Comparison of ENCODE assay signal across 16 cellular contexts in genomic region chr17:41580244-41580575, GRCh38. TPM values are rescaled to one million over a fixed set of nuclear protein-coding genes. Genes with fewer than 3 reads are reported as not detected.
DNase-seq lines count a peak whose midpoint lies in the region; ATAC-seq, FAIRE-seq and TF ChIP-seq lines count a peak whose summit lies in the region.
"Had no signal": no experiment of that assay in that cellular context is flagged by ENCODE, and none has a peak within 500 bp of the region (broad histone marks: within the 10 kb centered on the region; RNA-seq: fewer than 3 reads in every experiment).

No MANE protein-coding gene starts in this region.

- TF ChIP-seq CTCF in KMS-11 (conservative IDR thresholded peaks at IDR 0.05; ENCODE audit: low read depth, low read length) (no peak), K562 (IDR thresholded peaks at IDR 0.05 in 2 of 3, conservative IDR thresholded peaks at IDR 0.05 in 1 of 3; ENCODE audit: insufficient read depth in 2 of 3, low read depth in 1 of 3, low read length in 3 of 3) (no peak), endodermal cell (conservative IDR thresholded peaks at IDR 0.05) (no peak), GM10248 (IDR thresholded peaks at IDR 0.05; ENCODE audit: control extremely low read depth, extremely low read depth, low read depth, missing control alignments) (no peak)

- CTCF ChIA-PET in K562 (lab: Yijun Ruan, JAX; ENCODE audit: low intra/inter-chr PET ratio), result interaction anchor here (1.9 to 3.6 kb wide), 3 partner anchors 31 to 83 kb away, joined by 7 to 21 read pairs (median 17); no protein-coding TSS in a partner anchor
- CTCF ChIA-PET in GM10248 (lab: Yijun Ruan, JAX), result interaction anchor here (1.0 to 2.6 kb wide), 11 partner anchors 8 to 87 kb away, joined by 3 to 17 read pairs (median 5); no protein-coding TSS in a partner anchor

- H2BK120ac ChIP-seq in trophoblast cell (ENCODE audit: insufficient read depth, low read length, poor library complexity), result no peak overlapping the region

- H4K8ac ChIP-seq in trophoblast cell (ENCODE audit: low read depth, low read length), result no peak overlapping the region

- no peak overlapping the region for H3K4me3 Mint-ChIP-seq in endodermal cell
- H3K4me3 Mint-ChIP-seq: CD8-positive, alpha-beta T cell; HFFc6 had no signal

- WGBS in K562 (ENCODE audit: insufficient coverage, low coverage, missing lambda C conversion rate), result 8% methylated on average over 2 of the region's 2 CpGs
- no CpG with 5 or more reads among the region's 2 CpGs for WGBS in trophoblast cell (ENCODE audit: extremely low coverage, insufficient coverage, insufficient read length)
- WGBS in endodermal cell (ENCODE audit: insufficient coverage in 1 of 2, insufficient read length in 1 of 2), 2 experiments, result 89 to 100% methylated on average over 2 of the region's 2 CpGs

- H3K4me1 ChIP-seq in KMS-11 (ENCODE audit: low read depth, poor library complexity, severe bottlenecking), result peaks cover 16% of the 10 kb centered on the region
- peaks cover 2 to 9% of the 10 kb centered on the region in 2 experiments; a peak in 3 of 5 replicates for H3K4me1 ChIP-seq in K562 (replicated peaks in 1 of 2; ENCODE audit: control insufficient read depth in 2 of 2, insufficient read depth in 2 of 2, low read length in 2 of 2)
- H3K4me1 ChIP-seq in trophoblast cell (ENCODE audit: control insufficient read depth in 1 of 2, insufficient read depth in 2 of 2, low read length in 2 of 2), result peaks cover 6 to 10% of the 10 kb centered on the region in 2 experiments
- peaks cover 4% of the 10 kb centered on the region for H3K4me1 ChIP-seq in endodermal cell (ENCODE audit: control insufficient read depth, insufficient read depth, low read length)
- H3K4me1 ChIP-seq: BLaER1 had no signal

- in situ Hi-C loops in K562 (cut with MboI), result no loop called here

- no peak for TF ChIP-seq EP300 in K562 (IDR thresholded peaks at IDR 0.05; ENCODE audit: low read length)

- H3K4me2 ChIP-seq in KMS-11 (no peak overlapping the region; the same call in 1 of the 2 replicates), K562 (ENCODE audit: insufficient read depth, low read length) (no peak overlapping the region; the same call in 1 of the 2 replicates), trophoblast cell (ENCODE audit: low read length) (no peak overlapping the region)
- H3K4me2 ChIP-seq: BLaER1 had no signal

- H3K4ac ChIP-seq in trophoblast cell (ENCODE audit: low read depth, low read length), result no peak overlapping the region

- no peak overlapping the region for H2BK12ac ChIP-seq in trophoblast cell (ENCODE audit: low read length)

- H4K91ac ChIP-seq in trophoblast cell (ENCODE audit: low read depth, low read length), result peak overlapping the region; percentile 64

- peak; percentile 29 for FAIRE-seq in K562 (lab: Jason Lieb, UNC)
- FAIRE-seq: A204.1, D721Med had no signal

- H3K36me3 ChIP-seq in KMS-11 (ENCODE audit: insufficient read depth) (no peaks in the 10 kb centered on the region), K562 (ENCODE audit: control insufficient read depth, insufficient read depth, low read length) (no peaks in the 10 kb centered on the region), trophoblast cell (ENCODE audit: control insufficient read depth in 1 of 2, insufficient read depth in 2 of 2, low read length in 2 of 2) (no peaks in the 10 kb centered on the region), endodermal cell (ENCODE audit: control insufficient read depth, insufficient read depth, low read length) (no peaks in the 10 kb centered on the region)
- H3K36me3 ChIP-seq: BLaER1 had no signal

- peaks cover 5% of the 10 kb centered on the region for H3K79me1 ChIP-seq in trophoblast cell (ENCODE audit: low read length)

- H3K18ac ChIP-seq in trophoblast cell (ENCODE audit: low read length), result no peak overlapping the region

- H3K9me3 Mint-ChIP-seq in endodermal cell, result no peaks in the 10 kb centered on the region
- H3K9me3 Mint-ChIP-seq: CD8-positive, alpha-beta T cell; HFFc6 had no signal

- H3K9me3 ChIP-seq in K562 (replicated peaks; ENCODE audit: control insufficient read depth, insufficient read depth, low read depth, low read length) (no peaks in the 10 kb centered on the region), trophoblast cell (ENCODE audit: insufficient read depth, low read depth, low read length) (peaks cover 2% of the 10 kb centered on the region), endodermal cell (ENCODE audit: control insufficient read depth, low read length) (no peaks in the 10 kb centered on the region)
- H3K9me3 ChIP-seq: BLaER1 had no signal

- no peaks in the 10 kb centered on the region for H3K36me3 Mint-ChIP-seq in endodermal cell (ENCODE audit: low read depth)
- H3K36me3 Mint-ChIP-seq: CD8-positive, alpha-beta T cell had no signal

- no peak for TF ChIP-seq RAD21 in K562 (CRISPR knock-in tag; conservative IDR thresholded peaks at IDR 0.05 in 1 of 2, IDR thresholded peaks at IDR 0.05 in 1 of 2)

- TF ChIP-seq POLR2A in K562 (conservative IDR thresholded peaks at IDR 0.05), result no peak

- H2AFZ ChIP-seq in KMS-11 (ENCODE audit: low read depth), result 0 out of 2 replicates have a peak overlapping the region, but pooled peaks have one; percentile 80
- 0 out of 2 replicates have a peak overlapping the region, but pooled peaks have one; percentile 92 for H2AFZ ChIP-seq in K562 (ENCODE audit: low read depth, low read length)
- H2AFZ ChIP-seq in trophoblast cell (ENCODE audit: insufficient read depth, low read length, poor library complexity), result no peak overlapping the region

- H3K4me3 ChIP-seq in KMS-11 (IDR thresholded peaks at IDR 0.05; ENCODE audit: insufficient read depth, low read depth, low read length) (no peak overlapping the region), K562 (no peak overlapping the region), trophoblast cell (ENCODE audit: low read depth, low read length) (no peak overlapping the region), endodermal cell (ENCODE audit: low read length) (no peak overlapping the region)
- H3K4me3 ChIP-seq: BLaER1 had no signal

- peaks cover 38% of the 10 kb centered on the region for H3K27me3 Mint-ChIP-seq in endodermal cell (ENCODE audit: insufficient read depth)

- H3K79me2 ChIP-seq in KMS-11 (ENCODE audit: insufficient read depth, low read depth), result no peaks in the 10 kb centered on the region
- no peaks in the 10 kb centered on the region for H3K79me2 ChIP-seq in K562 (ENCODE audit: control insufficient read depth, insufficient read depth, low read length)
- no peaks in the 10 kb centered on the region for H3K79me2 ChIP-seq in trophoblast cell (ENCODE audit: control insufficient read depth, insufficient read depth, low read length, poor library complexity)

- ATAC-seq in K562 (no peak), HG02763 (IDR thresholded peaks at IDR 0.05; ENCODE audit: unreplicated experiment) (no peak)

- H3K9ac ChIP-seq in KMS-11 (no peak overlapping the region), K562 (ENCODE audit: insufficient read depth in 1 of 2, low read depth in 2 of 2, low read length in 2 of 2) (no peak overlapping the region), trophoblast cell (ENCODE audit: low read length) (no peak overlapping the region), endodermal cell (ENCODE audit: extremely low read depth, low read length, poor library complexity, severe bottlenecking) (no peak overlapping the region)
- H3K9ac ChIP-seq: BLaER1 had no signal

- no peak overlapping the region for H3K27ac Mint-ChIP-seq in endodermal cell
- H3K27ac Mint-ChIP-seq: CD8-positive, alpha-beta T cell; HFFc6 had no signal

- DNase-seq in K562 (ENCODE audit: extremely low read depth in 1 of 4, low spot score in 3 of 4) (no peak), epithelial cell of prostate (ENCODE audit: low read depth, low spot score) (peak; percentile 22), trophoblast cell (peak in 1 of 2 donors; percentile 12), endodermal cell (no peak), NCI-H2029 (lab: John Stamatoyannopoulos, UW) (no peak), GM10248 (ENCODE audit: extremely low spot score) (no peak)
- DNase-seq: DMS79 had no signal

- H3K9me1 ChIP-seq in K562 (ENCODE audit: control insufficient read depth, insufficient read depth, low read length), result no peaks in the 10 kb centered on the region

- H3K27ac ChIP-seq in KMS-11 (no peak overlapping the region), K562 (ENCODE audit: extremely low read depth, low read depth, low read length) (no peak overlapping the region), epithelial cell of prostate (peak overlapping the region; percentile 98), trophoblast cell (ENCODE audit: low read depth, low read length) (no peak overlapping the region), endodermal cell (ENCODE audit: low read depth, low read length) (no peak overlapping the region)
- H3K27ac ChIP-seq: BLaER1 had no signal

- H3K27me3 ChIP-seq in KMS-11 (ENCODE audit: insufficient read depth, low read depth) (peaks cover 15% of the 10 kb centered on the region; the same call in 1 of the 2 replicates), K562 (ENCODE audit: control insufficient read depth in 2 of 2, insufficient read depth in 2 of 2, low read length in 2 of 2) (peaks cover under 1 to 28% of the 10 kb centered on the region in 2 experiments; a peak in 3 of 5 replicates), trophoblast cell (ENCODE audit: insufficient read depth, low read length) (no peaks in the 10 kb centered on the region), endodermal cell (ENCODE audit: control insufficient read depth, insufficient read depth, low read length, poor library complexity, severe bottlenecking) (no peaks in the 10 kb centered on the region)
- H3K27me3 ChIP-seq: BLaER1 had no signal

- no peak overlapping the region for H3K23ac ChIP-seq in trophoblast cell (ENCODE audit: low read length)

- H4K12ac ChIP-seq in trophoblast cell (ENCODE audit: low read depth, low read length), result no peak overlapping the region

- no peak overlapping the region for H2BK5ac ChIP-seq in trophoblast cell (ENCODE audit: low read depth, low read length, poor library complexity)

- intact Hi-C loops in K562 (cut with micrococcal nuclease), result no loop called here

- no TSS peak for BruUV-seq in K562 (replicated peaks; lab: Mats Ljungman, UMichigan)

- POLR2A ChIA-PET in K562 (lab: Yijun Ruan, JAX), result no interaction called here
- POLR2A ChIA-PET in GM10248 (lab: Yijun Ruan, JAX), result no interaction called here

- H4K20me1 ChIP-seq in KMS-11 (ENCODE audit: insufficient read depth) (no peaks in the 10 kb centered on the region), K562 (replicated peaks; ENCODE audit: control insufficient read depth, insufficient read depth, low read length) (no peaks in the 10 kb centered on the region)
- H4K20me1 ChIP-seq: BLaER1 had no signal

- H3K14ac ChIP-seq in trophoblast cell (ENCODE audit: low read length), result no peak overlapping the region

- peaks cover 13% of the 10 kb centered on the region for H3K4me1 Mint-ChIP-seq in endodermal cell

- H2AK5ac ChIP-seq in trophoblast cell (ENCODE audit: low read length), result peak overlapping the region; percentile 52

RNA-seq across cellular contexts. Expression of gene KRT14, which starts 6.5 kb away (rescaled TPM):
- not detected in 2 replicates for total RNA-seq in K562 (2011; cell fraction: chromatin; rRNA removed; ENCODE audit: low replicate concordance)
- total RNA-seq in K562 (2011; cell fraction: nucleolus; rRNA removed), result not detected in 2 replicates
- not detected in 2 replicates for total RNA-seq in K562 (2011; cell fraction: nucleoplasm; rRNA removed)
- total RNA-seq in K562 (2014; rRNA removed) (not detected in 2 replicates), K562 (2014; rRNA removed; fragmentation: Illumina TruSeq; extraction: Trizol) (not detected in 2 replicates), K562 (2015; rRNA removed; fragmentation: Illumina TruSeq; extraction: Trizol) (not detected in 2 replicates), K562 (2021) (not detected in 2 replicates), endodermal cell (not detected)
- polyA plus RNA-seq in K562 (2011; rRNA removed) (0.08 and 0.22 TPM in 2 replicates), K562 (2014; fragmentation: Illumina TruSeq; extraction: Trizol) (not detected in 2 replicates), K562 (2014; fragmentation: Nextera tagmentation; extraction: Ambion mirVana) (not detected), K562 (2014; rRNA removed) (not detected in 2 replicates)
- polyA plus RNA-seq in K562 (2011; cell fraction: cytosol; rRNA removed), result 0.09 TPM in 1 of 2 replicates, not detected in the other
- not detected in 2 replicates for polyA plus RNA-seq in K562 (2011; cell fraction: nucleus; rRNA removed)
- polyA plus RNA-seq in K562 (2012), result not detected in 2 replicates
- not detected in 2 replicates for polyA minus RNA-seq in K562 (2011; rRNA and poly(A)+ RNA removed)
- not detected in 2 replicates for polyA minus RNA-seq in K562 (2011; cell fraction: cytosol; rRNA and poly(A)+ RNA removed)
- polyA minus RNA-seq in K562 (2011; cell fraction: nucleus; rRNA and poly(A)+ RNA removed), result not detected in 2 replicates
- 12.0 and 12.4 TPM in 2 replicates for polyA plus RNA-seq in trophoblast cell (2013)
- polyA plus RNA-seq in endodermal cell (2013, experiment 1 of 2), result not detected
- polyA plus RNA-seq in endodermal cell (2013, experiment 2 of 2), result not detected
- total RNA-seq: CD8-positive, alpha-beta T cell; IMR-90 had no signal
- polyA plus RNA-seq: IMR-90 had no signal

RNA-seq across cellular contexts. Expression of gene KRT9, which starts 8.4 kb away (rescaled TPM):
- total RNA-seq in K562 (2011; cell fraction: chromatin; rRNA removed; ENCODE audit: low replicate concordance), result not detected in 2 replicates
- not detected in 2 replicates for total RNA-seq in K562 (2011; cell fraction: nucleolus; rRNA removed)
- total RNA-seq in K562 (2011; cell fraction: nucleoplasm; rRNA removed), result not detected in 2 replicates
- total RNA-seq in K562 (2014; rRNA removed) (not detected in 2 replicates), K562 (2014; rRNA removed; fragmentation: Illumina TruSeq; extraction: Trizol) (not detected in 2 replicates), K562 (2015; rRNA removed; fragmentation: Illumina TruSeq; extraction: Trizol) (not detected in 2 replicates), K562 (2021) (not detected in 2 replicates), endodermal cell (not detected)
- polyA plus RNA-seq in K562 (2011; rRNA removed) (not detected in 2 replicates), K562 (2014; fragmentation: Illumina TruSeq; extraction: Trizol) (not detected in 2 replicates), K562 (2014; fragmentation: Nextera tagmentation; extraction: Ambion mirVana) (under 1 TPM in 1 of 2 experiments, not detected in 1; 0.03 TPM), K562 (2014; rRNA removed) (not detected in 2 replicates)
- polyA plus RNA-seq in K562 (2011; cell fraction: cytosol; rRNA removed), result 0.03 TPM in 1 of 2 replicates, not detected in the other
- not detected in 2 replicates for polyA plus RNA-seq in K562 (2011; cell fraction: nucleus; rRNA removed)
- polyA plus RNA-seq in K562 (2012), result not detected in 2 replicates
- polyA minus RNA-seq in K562 (2011; rRNA and poly(A)+ RNA removed), result not detected in 2 replicates
- not detected in 2 replicates for polyA minus RNA-seq in K562 (2011; cell fraction: cytosol; rRNA and poly(A)+ RNA removed)
- not detected in 2 replicates for polyA minus RNA-seq in K562 (2011; cell fraction: nucleus; rRNA and poly(A)+ RNA removed)
- 0.19 TPM in 2 replicates for polyA plus RNA-seq in trophoblast cell (2013)
- polyA plus RNA-seq in endodermal cell (2013, experiment 1 of 2), result not detected
- not detected for polyA plus RNA-seq in endodermal cell (2013, experiment 2 of 2)
- total RNA-seq: CD8-positive, alpha-beta T cell; HFFc6; HT1080; IMR-90 had no signal
- polyA plus RNA-seq: IMR-90 had no signal

RNA-seq across cellular contexts. Expression of gene KRT16, which starts 32.4 kb away (rescaled TPM):
- not detected in 2 replicates for total RNA-seq in K562 (2011; cell fraction: chromatin; rRNA removed; ENCODE audit: low replicate concordance)
- not detected in 2 replicates for total RNA-seq in K562 (2011; cell fraction: nucleolus; rRNA removed)
- total RNA-seq in K562 (2011; cell fraction: nucleoplasm; rRNA removed), result not detected in 2 replicates
- not detected in 2 replicates for total RNA-seq in K562 (2014; rRNA removed)
- not detected in 2 replicates for total RNA-seq in K562 (2014; rRNA removed; fragmentation: Illumina TruSeq; extraction: Trizol)
- total RNA-seq in K562 (2015; rRNA removed; fragmentation: Illumina TruSeq; extraction: Trizol), result not detected in 2 replicates
- not detected in 2 replicates for total RNA-seq in K562 (2021)
- 0.04 TPM in 1 of 2 replicates, not detected in the other for polyA plus RNA-seq in K562 (2011; rRNA removed)
- not detected in 2 replicates for polyA plus RNA-seq in K562 (2011; cell fraction: cytosol; rRNA removed)
- not detected in 2 replicates for polyA plus RNA-seq in K562 (2011; cell fraction: nucleus; rRNA removed)
- polyA plus RNA-seq in K562 (2012), result not detected in 2 replicates
- polyA plus RNA-seq in K562 (2014; fragmentation: Illumina TruSeq; extraction: Trizol), result not detected in 2 replicates
- not detected for polyA plus RNA-seq in K562 (2014; fragmentation: Nextera tagmentation; extraction: Ambion mirVana)
- not detected in 2 replicates for polyA plus RNA-seq in K562 (2014; rRNA removed)
- not detected in 2 replicates for polyA minus RNA-seq in K562 (2011; rRNA and poly(A)+ RNA removed)
- not detected in 2 replicates for polyA minus RNA-seq in K562 (2011; cell fraction: cytosol; rRNA and poly(A)+ RNA removed)
- polyA minus RNA-seq in K562 (2011; cell fraction: nucleus; rRNA and poly(A)+ RNA removed), result not detected in 2 replicates
- polyA plus RNA-seq in trophoblast cell (2013), result 7.9 and 8.4 TPM in 2 replicates
- not detected for total RNA-seq in endodermal cell
- polyA plus RNA-seq in endodermal cell (2013, experiment 1 of 2), result not detected
- not detected for polyA plus RNA-seq in endodermal cell (2013, experiment 2 of 2)
- total RNA-seq: CD8-positive, alpha-beta T cell; HT1080; IMR-90 had no signal
- polyA plus RNA-seq: IMR-90 had no signal

RNA-seq across cellular contexts. Expression of gene KRT17, which starts 44.2 kb away (rescaled TPM):
- not detected in 2 replicates for total RNA-seq in K562 (2011; cell fraction: chromatin; rRNA removed; ENCODE audit: low replicate concordance)
- not detected in 2 replicates for total RNA-seq in K562 (2011; cell fraction: nucleolus; rRNA removed)
- total RNA-seq in K562 (2011; cell fraction: nucleoplasm; rRNA removed), result not detected in 2 replicates
- 0.23 TPM in 1 of 2 replicates, not detected in the other for total RNA-seq in K562 (2014; rRNA removed)
- total RNA-seq in K562 (2014; rRNA removed; fragmentation: Illumina TruSeq; extraction: Trizol), result not detected in 2 replicates
- not detected in 2 replicates for total RNA-seq in K562 (2015; rRNA removed; fragmentation: Illumina TruSeq; extraction: Trizol)
- total RNA-seq in K562 (2021), result not detected in 2 replicates
- 0.16 and 0.25 TPM in 2 replicates for polyA plus RNA-seq in K562 (2011; rRNA removed)
- not detected in 2 replicates for polyA plus RNA-seq in K562 (2011; cell fraction: cytosol; rRNA removed)
- polyA plus RNA-seq in K562 (2011; cell fraction: nucleus; rRNA removed), result 0.18 TPM in 1 of 2 replicates, not detected in the other
- polyA plus RNA-seq in K562 (2012), result 0.44 TPM in 1 of 2 replicates, not detected in the other
- not detected in 2 replicates for polyA plus RNA-seq in K562 (2014; fragmentation: Illumina TruSeq; extraction: Trizol)
- not detected for polyA plus RNA-seq in K562 (2014; fragmentation: Nextera tagmentation; extraction: Ambion mirVana)
- not detected in 2 replicates for polyA plus RNA-seq in K562 (2014; rRNA removed)
- polyA minus RNA-seq in K562 (2011; rRNA and poly(A)+ RNA removed), result not detected in 2 replicates
- polyA minus RNA-seq in K562 (2011; cell fraction: cytosol; rRNA and poly(A)+ RNA removed), result 10.2 and 35.5 TPM in 2 replicates
- polyA minus RNA-seq in K562 (2011; cell fraction: nucleus; rRNA and poly(A)+ RNA removed), result 3.6 and 8.2 TPM in 2 replicates
- 145 and 161 TPM in 2 replicates for polyA plus RNA-seq in trophoblast cell (2013)
- total RNA-seq in endodermal cell, result not detected
- 0.36 TPM for polyA plus RNA-seq in endodermal cell (2013, experiment 1 of 2)
- 0.62 TPM for polyA plus RNA-seq in endodermal cell (2013, experiment 2 of 2)
- total RNA-seq: CD8-positive, alpha-beta T cell had no signal

RNA-seq across cellular contexts. Expression of gene KRT19, which starts 52.1 kb away (rescaled TPM):
- total RNA-seq in K562 (2011; cell fraction: chromatin; rRNA removed; ENCODE audit: low replicate concordance), result 25.0 and 82.2 TPM in 2 replicates
- total RNA-seq in K562 (2011; cell fraction: nucleolus; rRNA removed), result 61.2 and 82.9 TPM in 2 replicates
- total RNA-seq in K562 (2011; cell fraction: nucleoplasm; rRNA removed), result 39.3 and 39.4 TPM in 2 replicates
- 120 and 137 TPM in 2 replicates for total RNA-seq in K562 (2014; rRNA removed)
- 25.8 and 41.2 TPM in 2 replicates for total RNA-seq in K562 (2014; rRNA removed; fragmentation: Illumina TruSeq; extraction: Trizol)
- 91.7 and 92.6 TPM in 2 replicates for total RNA-seq in K562 (2015; rRNA removed; fragmentation: Illumina TruSeq; extraction: Trizol)
- total RNA-seq in K562 (2021), result 151 TPM in 2 replicates
- 96.3 and 121 TPM in 2 replicates for polyA plus RNA-seq in K562 (2011; rRNA removed)
- 119 and 275 TPM in 2 replicates for polyA plus RNA-seq in K562 (2011; cell fraction: cytosol; rRNA removed)
- polyA plus RNA-seq in K562 (2011; cell fraction: nucleus; rRNA removed), result 88.5 and 137 TPM in 2 replicates
- 152 and 175 TPM in 2 replicates for polyA plus RNA-seq in K562 (2012)
- polyA plus RNA-seq in K562 (2014; fragmentation: Illumina TruSeq; extraction: Trizol), result 66.5 and 76.7 TPM in 2 replicates
- 10 to 100 TPM; 18.5 to 21.5 TPM for polyA plus RNA-seq in K562 (2014; fragmentation: Nextera tagmentation; extraction: Ambion mirVana)
- 80.2 and 104 TPM in 2 replicates for polyA plus RNA-seq in K562 (2014; rRNA removed)
- polyA minus RNA-seq in K562 (2011; rRNA and poly(A)+ RNA removed), result 67.1 and 116 TPM in 2 replicates
- 126 and 127 TPM in 2 replicates for polyA minus RNA-seq in K562 (2011; cell fraction: cytosol; rRNA and poly(A)+ RNA removed)
- 31.4 and 35.8 TPM in 2 replicates for polyA minus RNA-seq in K562 (2011; cell fraction: nucleus; rRNA and poly(A)+ RNA removed)
- 1,394 and 1,458 TPM in 2 replicates for polyA plus RNA-seq in trophoblast cell (2013)
- 1,000 to 10,000 TPM in 1 of 2 donors, 100 to 1,000 TPM in 1; 750 to 1,012 TPM for total RNA-seq in endodermal cell
- 178 TPM for polyA plus RNA-seq in endodermal cell (2013, experiment 1 of 2)
- polyA plus RNA-seq in endodermal cell (2013, experiment 2 of 2), result 191 TPM
- total RNA-seq: CD8-positive, alpha-beta T cell had no signal
